ENCODE assay signal across 9 cellular contexts in the genomic region with DNA sequence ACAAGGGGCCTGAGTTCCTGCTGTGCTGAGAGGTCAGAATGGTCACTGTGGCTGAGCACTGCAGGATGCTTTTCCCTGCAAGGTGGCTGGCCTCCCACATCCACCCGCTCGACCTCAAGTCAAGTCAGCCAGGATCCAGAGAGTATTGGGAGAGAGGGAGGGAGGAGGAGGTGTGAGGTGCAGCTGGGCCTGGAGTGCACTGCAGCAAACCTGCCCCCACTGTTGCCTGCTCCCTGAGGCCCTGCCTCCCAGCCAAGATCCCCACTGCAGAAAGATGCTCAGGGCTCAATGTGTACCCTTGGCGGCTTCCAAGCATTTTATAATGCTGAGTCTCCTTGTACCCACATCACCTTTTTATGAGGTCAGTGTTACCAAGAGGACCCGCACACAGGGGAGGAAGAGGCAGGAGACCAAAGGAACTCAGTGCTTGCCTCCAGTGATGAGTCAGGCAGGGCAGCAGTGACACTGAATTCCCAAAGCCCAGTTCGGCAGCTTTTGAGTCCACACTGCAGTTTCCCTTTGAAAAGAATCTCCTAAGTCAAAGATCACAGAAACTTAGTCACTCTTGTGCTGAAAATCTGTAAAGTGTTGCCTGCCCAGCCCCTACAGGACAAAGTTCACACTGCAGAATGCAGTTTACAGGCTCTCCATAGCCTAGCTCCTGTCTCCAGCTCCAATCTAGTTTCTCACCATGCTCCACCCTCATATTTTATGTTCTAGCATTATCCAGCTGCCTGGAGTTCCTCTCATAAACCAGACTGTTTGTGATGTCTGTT. TPM values are rescaled to one million over a fixed set of nuclear protein-coding genes. Genes with fewer than 3 reads are reported as not detected.
A peak's percentile ranks its signal among the peaks of the same experiment; 100 is the strongest.
DNase-seq lines count a peak whose midpoint lies in the region; ATAC-seq and TF ChIP-seq lines count a peak whose summit lies in the region.
"Had no signal": no experiment of that assay in that cellular context is flagged by ENCODE, and none has a peak within 500 bp of the region (broad histone marks: within the 10 kb centered on the region; RNA-seq: fewer than 3 reads in every experiment).

No MANE protein-coding gene starts in this region.

- H3K27me3 ChIP-seq in ascending aorta (no peaks in the 10 kb centered on the region), lower lobe of right lung (ENCODE audit: low read depth) (no peaks in the 10 kb centered on the region), uterus (no peaks in the 10 kb centered on the region)
- H3K27me3 ChIP-seq in effector memory CD4-positive, alpha-beta T cell (replicated peaks; ENCODE audit: control insufficient read depth, insufficient read depth, low read length, poor library complexity, severe bottlenecking) = no peaks in the 10 kb centered on the region

- TF ChIP-seq POLR2A in uterus (IDR thresholded peaks at IDR 0.05) = no peak

- intact Hi-C loops in ascending aorta (cut with DNase I) = loop anchor here (5.0 to 10.0 kb wide), 2 partner anchors 120 to 298 kb away; partner anchors contain the start of genes CWC15 and KDM4D
- intact Hi-C loops in lower lobe of right lung (cut with DNase I) = no loop called here
- intact Hi-C loops in uterus (cut with DNase I; ENCODE audit: low total_unique reads) = no loop called here

- H3K4me3 ChIP-seq in ascending aorta (no peak overlapping the region), lower lobe of right lung (no peak overlapping the region), uterus (no peak overlapping the region)
- H3K4me3 ChIP-seq in effector memory CD4-positive, alpha-beta T cell (ENCODE audit: insufficient read depth, low read depth, low read length, poor library complexity, severe bottlenecking) = no peak overlapping the region

- ATAC-seq in lower lobe of right lung (no peak), GM18519 (IDR thresholded peaks at IDR 0.05; ENCODE audit: low FRiP score, unreplicated experiment) (no peak)

- TF ChIP-seq CTCF in ascending aorta (IDR thresholded peaks at IDR 0.05) (peak; percentile 13 to 34 (median 23)), lower lobe of right lung (IDR thresholded peaks at IDR 0.05) (peak; percentile 42), uterus (IDR thresholded peaks at IDR 0.05) (peak in 3 of 4 experiments; percentile 10 to 35 (median 20))

- H3K27ac ChIP-seq in ascending aorta (no peak overlapping the region), lower lobe of right lung (no peak overlapping the region), uterus (no peak overlapping the region)
- H3K27ac ChIP-seq in effector memory CD4-positive, alpha-beta T cell (ENCODE audit: insufficient read depth, low read length, poor library complexity, severe bottlenecking) = no peak overlapping the region

- H3K9me3 ChIP-seq in ascending aorta (no peaks in the 10 kb centered on the region), lower lobe of right lung (no peaks in the 10 kb centered on the region), uterus (no peaks in the 10 kb centered on the region)
- H3K9me3 ChIP-seq in effector memory CD4-positive, alpha-beta T cell (ENCODE audit: control insufficient read depth, low read length) = no peaks in the 10 kb centered on the region

- H3K4me1 ChIP-seq in ascending aorta = peaks cover 13 to 42% of the 10 kb centered on the region in 2 donors
- peaks cover 52% of the 10 kb centered on the region for H3K4me1 ChIP-seq in lower lobe of right lung
- peaks cover 4 to 8% of the 10 kb centered on the region in 2 donors for H3K4me1 ChIP-seq in uterus
- H3K4me1 ChIP-seq in effector memory CD4-positive, alpha-beta T cell (ENCODE audit: control insufficient read depth, insufficient read depth, low read length, poor library complexity, severe bottlenecking) = peaks cover 12% of the 10 kb centered on the region

- H3K36me3 ChIP-seq in ascending aorta (no peaks in the 10 kb centered on the region), lower lobe of right lung (no peaks in the 10 kb centered on the region), uterus (no peaks in the 10 kb centered on the region)
- H3K36me3 ChIP-seq in effector memory CD4-positive, alpha-beta T cell (ENCODE audit: control insufficient read depth, insufficient read depth, low read length) = no peaks in the 10 kb centered on the region

- DNase-seq in DMS 273 (lab: John Stamatoyannopoulos, UW; ENCODE audit: unreplicated experiment) (peak; percentile 12), DMS 273 treated with DMSO at 0.1 percent for 48 hours (lab: John Stamatoyannopoulos, UW) (no peak), NCI-H226 (peak; percentile 46), ascending aorta (ENCODE audit: low spot score in 2 of 2) (no peak), lower lobe of right lung (no peak), uterus (no peak)
- DNase-seq in effector memory CD4-positive, alpha-beta T cell = no peak

RNA-seq across cellular contexts. Expression of gene ENDOD1, which starts 3.1 kb away (rescaled TPM):
- 60.2 TPM for total RNA-seq in ascending aorta
- 30.4 TPM for total RNA-seq in lower lobe of right lung
- 10 to 100 TPM; 35.0 to 82.9 (median 60.0) TPM for total RNA-seq in uterus

RNA-seq across cellular contexts. Expression of gene SRSF8, which starts 26.0 kb away (rescaled TPM):
- total RNA-seq in ascending aorta (42.0 TPM), lower lobe of right lung (42.9 TPM), uterus (10 to 100 TPM; 24.3 to 70.6 (median 32.9) TPM)

RNA-seq across cellular contexts. Expression of gene KDM4F, which starts 43.5 kb away (rescaled TPM):
- total RNA-seq in ascending aorta = not detected
- total RNA-seq in lower lobe of right lung = not detected
- not detected for total RNA-seq in uterus
- total RNA-seq: activated CD8-positive, alpha-beta memory T cell treated with anti-CD3 and anti-CD28 coated beads for 36 hours had no signal

Comparison
In these comparisons a context has a peak if more than half of its experiments do, and no peak if none do; other contexts are left out.
1. DNase-seq: peak in DMS 273 (single experiment) and NCI-H226 (single experiment); none in DMS 273 treated with DMSO at 0.1 percent for 48 hours (single experiment), ascending aorta (0 of 2), lower lobe of right lung (single experiment), uterus (0 of 2) and effector memory CD4-positive, alpha-beta T cell (0 of 3).
2. Peak in every context shown above with its lines, with median percentiles within 50 percentile points of each other: CTCF ChIP-seq.